ENCODE assay signal across 35 cellular contexts in genomic region chr2:110751642-110752041, GRCh38. TPM values are rescaled to one million over a fixed set of nuclear protein-coding genes. Genes with fewer than 3 reads are reported as not detected.
"Had no signal": no experiment of that assay in that cellular context is flagged by ENCODE, and none has a peak within 500 bp of the region (broad histone marks: within the 10 kb centered on the region; RNA-seq: fewer than 3 reads in every experiment).

No MANE protein-coding gene starts in this region.

- H3K79me2 ChIP-seq: parathyroid adenoma had no signal

- ATAC-seq: natural killer cell; psoas muscle; right cardiac atrium; sciatic nerve; stimulated activated memory B cell treated with anti-CD40 and anti-IgM and Interleukin-4, amounts not matched to agents 10 μg/mL and 1 μg/mL and 100 μg/mL, for 72 hours had no signal

- H3K9me3 ChIP-seq: ovary, psoas muscle, spleen, stomach, thoracic aorta, thyroid gland, tibial nerve, upper lobe of left lung, vagina had no signal

- H3K4me3 ChIP-seq: neural progenitor cell, ovary, psoas muscle, skin epidermis, smooth muscle cell, spleen, stomach, thoracic aorta, thyroid gland, tibial nerve, upper lobe of left lung, vagina had no signal

- DNase-seq: natural killer cell; occipital lobe; ovary; posterior cingulate gyrus; psoas muscle; right cardiac atrium; spleen; stimulated activated CD4-positive, alpha-beta T cell treated with anti-CD3 and anti-CD28 coated beads, Interleukin-12 subunit alpha, Interleukin-12 subunit beta, amount 100 ng/mL, for 4 hours; stimulated activated CD4-positive, alpha-beta T cell treated with anti-CD3 and anti-CD28 coated beads, Interleukin-1b, Interleukin-23, amount 100 ng/mL, for 48 hours; stimulated activated CD4-positive, alpha-beta T cell treated with anti-CD3 and anti-CD28 coated beads, Interleukin-4, amount 100 ng/mL, for 1 hour; stimulated activated CD4-positive, alpha-beta T cell treated with anti-CD3 and anti-CD28 coated beads, Interleukin-4, amount 100 ng/mL, for 4 hours; stimulated activated CD8-positive, alpha-beta memory T cell treated with anti-CD3 and anti-CD28 coated beads, Interleukin-4, amount 100 ng/mL, for 48 hours; stimulated activated naive CD4-positive, alpha-beta T cell treated with Interleukin-2 at 50 U/mL for 16 hours; stomach; thyroid gland; trophoblast cell; upper lobe of left lung had no signal

- H3K27ac ChIP-seq: neural progenitor cell, ovary, parathyroid adenoma, psoas muscle, skin epidermis, spleen, stomach, thoracic aorta, thyroid gland, tibial nerve, upper lobe of left lung, vagina had no signal

- H3K9ac ChIP-seq: neural progenitor cell, parathyroid adenoma had no signal

- H3K36me3 ChIP-seq: neural progenitor cell, ovary, spleen, stomach, thoracic aorta, thyroid gland, tibial nerve, upper lobe of left lung, vagina had no signal

- H3K4me2 ChIP-seq: neural progenitor cell, smooth muscle cell had no signal

- FAIRE-seq: urothelium cell line had no signal

- H3K4me1 ChIP-seq: parathyroid adenoma, psoas muscle, thyroid gland, vagina had no signal

- H3K27ac Mint-ChIP-seq: natural killer cell; nephron; neural progenitor cell; progenitor cell of endocrine pancreas; stimulated activated memory B cell treated with anti-CD40 and anti-IgM and Interleukin-4, amounts not matched to agents 10 μg/mL and 1 μg/mL and 100 μg/mL, for 72 hours; stimulated activated naive CD8-positive, alpha-beta T cell treated with anti-CD3 and anti-CD28 coated beads, Interleukin-15, Interleukin-2, amounts not matched to agents 100 ng/mL and 50 ng/mL, for 24 hours had no signal

- H3K36me3 Mint-ChIP-seq: natural killer cell; neural progenitor cell; stimulated activated memory B cell treated with anti-CD40 and anti-IgM and Interleukin-4, amounts not matched to agents 10 μg/mL and 1 μg/mL and 100 μg/mL, for 72 hours had no signal

- H3K9me3 Mint-ChIP-seq: natural killer cell; nephron; neural progenitor cell; stimulated activated memory B cell treated with anti-CD40 and anti-IgM and Interleukin-4, amounts not matched to agents 10 μg/mL and 1 μg/mL and 100 μg/mL, for 72 hours; stimulated activated naive CD8-positive, alpha-beta T cell treated with anti-CD3 and anti-CD28 coated beads, Interleukin-15, Interleukin-2, amounts not matched to agents 100 ng/mL and 50 ng/mL, for 24 hours had no signal

- H3K27me3 ChIP-seq: neural progenitor cell, ovary, thyroid gland, tibial nerve, upper lobe of left lung, vagina had no signal

- H3K4me3 Mint-ChIP-seq: natural killer cell; nephron; neural progenitor cell; stimulated activated memory B cell treated with anti-CD40 and anti-IgM and Interleukin-4, amounts not matched to agents 10 μg/mL and 1 μg/mL and 100 μg/mL, for 72 hours; stimulated activated naive CD8-positive, alpha-beta T cell treated with anti-CD3 and anti-CD28 coated beads, Interleukin-15, Interleukin-2, amounts not matched to agents 100 ng/mL and 50 ng/mL, for 24 hours had no signal

- H2AFZ ChIP-seq: neural progenitor cell, parathyroid adenoma had no signal

RNA-seq across cellular contexts. Expression of gene ACOXL, which starts 19.3 kb away (rescaled TPM):
- total RNA-seq: natural killer cell, occipital lobe, osteoblast, psoas muscle, renal cortical epithelial cell, right cardiac atrium, sciatic nerve, smooth muscle cell, subcutaneous adipose tissue, temporal lobe, thoracic aorta, vagina had no signal
- polyA plus RNA-seq: neural cell, smooth muscle cell had no signal
